In genomic region chr12:96365604-96366230, GRCh38 we compare ENCODE assay signal across 26 cellular contexts. TPM values are rescaled to one million over a fixed set of nuclear protein-coding genes. Genes with fewer than 3 reads are reported as not detected.
DNase-seq lines count a peak whose midpoint lies in the region; ATAC-seq and TF ChIP-seq lines count a peak whose summit lies in the region.
"Had no signal": no experiment of that assay in that cellular context is flagged by ENCODE, and none has a peak within 500 bp of the region (broad histone marks: within the 10 kb centered on the region; RNA-seq: fewer than 3 reads in every experiment).

No MANE protein-coding gene starts in this region.

- peaks cover 8% of the 10 kb centered on the region for H3K4me1 ChIP-seq in IMR-90 (ENCODE audit: control insufficient read depth, insufficient read depth, low read length)
- H3K4me1 ChIP-seq: SJCRH30 had no signal

- no TSS peak for BruUV-seq in IMR-90 (replicated peaks; lab: Mats Ljungman, UMichigan)

- no peak for TF ChIP-seq RAD21 in IMR-90 (IDR thresholded peaks at IDR 0.05; ENCODE audit: low read length)

- H3K9me3 ChIP-seq in IMR-90 (ENCODE audit: control insufficient read depth, insufficient read depth, low read length): no peaks in the 10 kb centered on the region
- H3K9me3 ChIP-seq: SJCRH30, thyroid gland had no signal

- no peak overlapping the region for H2BK120ac ChIP-seq in IMR-90 (ENCODE audit: low read depth, low read length)

- H3K4me3 ChIP-seq in AG10803 (ENCODE audit: low read length) (no peak overlapping the region), IMR-90 (ENCODE audit: insufficient read depth, low read depth, low read length) (no peak overlapping the region)
- H3K4me3 ChIP-seq: lung, SJCRH30, thyroid gland had no signal

- intact Hi-C loops in IMR-90 (cut with micrococcal nuclease) (no loop called here), natural killer cell (cut with micrococcal nuclease) (no loop called here)

- DNase-seq in AG10803 (ENCODE audit: low read depth): peak; percentile 46
- DNase-seq in IMR-90: no peak
- no peak for DNase-seq in endothelial cell (ENCODE audit: low spot score)
- DNase-seq in natural killer cell: no peak
- DNase-seq in NCI-H1417 (lab: John Stamatoyannopoulos, UW): no peak
- no peak for DNase-seq in OCI-M1 (lab: John Stamatoyannopoulos, UW)
- DNase-seq in 8988T: no peak
- no peak for DNase-seq in NK-92 (lab: John Stamatoyannopoulos, UW; ENCODE audit: unreplicated experiment)
- DNase-seq: activated CD8-positive, alpha-beta T cell treated with anti-CD3 and anti-CD28 coated beads for 36 hours; anterior cingulate cortex; CD8-positive, alpha-beta memory T cell; DMS 273 treated with DMSO at 0.1 percent for 48 hours; glutamatergic neuron; H9; NCI-H1105 treated with DMSO at 0.1 percent for 48 hours; NCI-H2029 treated with DMSO at 0.1 percent for 48 hours; NCI-H226; NCI-H69; SJCRH30; thyroid gland had no signal

- H4K20me1 ChIP-seq in IMR-90 (ENCODE audit: insufficient read depth, low read length): peaks cover 71% of the 10 kb centered on the region

- no peaks in the 10 kb centered on the region for H3K27me3 ChIP-seq in IMR-90 (ENCODE audit: control insufficient read depth, insufficient read depth, low read length)
- H3K27me3 ChIP-seq: SJCRH30, thyroid gland had no signal

- H2AFZ ChIP-seq in IMR-90 (replicated peaks; ENCODE audit: low read length, poor library complexity): no peak overlapping the region

- no peaks in the 10 kb centered on the region; the same call in 1 of the 2 replicates for H3K9me1 ChIP-seq in IMR-90 (ENCODE audit: insufficient read depth, low read length)

- H3K14ac ChIP-seq in IMR-90 (replicated peaks; ENCODE audit: low read depth, low read length): no peak overlapping the region

- H3K4me1 Mint-ChIP-seq in endothelial cell (ENCODE audit: unreplicated experiment) (peaks cover 60% of the 10 kb centered on the region), natural killer cell (peaks cover 66 to 67% of the 10 kb centered on the region in 2 donors)

- no CpG with 5 or more reads among the region's 2 CpGs for WGBS in IMR-90 (ENCODE audit: extremely low coverage in 2 of 2, insufficient read length in 1 of 2), 2 experiments

- H3K36me3 ChIP-seq in IMR-90 (ENCODE audit: control insufficient read depth, insufficient read depth, low read length): 0 out of 2 replicates have a peak, but pooled peaks cover 1% of the 10 kb centered on the region
- H3K36me3 ChIP-seq: SJCRH30, thyroid gland had no signal

- H3K4me2 ChIP-seq in IMR-90 (ENCODE audit: low read depth, low read length): no peak overlapping the region

- H3K9ac ChIP-seq in IMR-90 (ENCODE audit: low read depth, low read length): no peak overlapping the region

- H2BK15ac ChIP-seq in IMR-90 (ENCODE audit: low read depth, low read length): no peak overlapping the region

- H3K4me3 Mint-ChIP-seq in endothelial cell (ENCODE audit: unreplicated experiment) (no peak overlapping the region), natural killer cell (peak overlapping the region; percentile 31)
- H3K4me3 Mint-ChIP-seq: activated CD8-positive, alpha-beta T cell treated with anti-CD3 and anti-CD28 coated beads for 36 hours; activated naive CD4-positive, alpha-beta T cell treated with anti-CD3 and anti-CD28 coated beads, Interleukin-2, amount 50 U/mL, for 24 hours; B cell; H9; stimulated activated naive CD8-positive, alpha-beta T cell treated with anti-CD3 and anti-CD28 coated beads, Interleukin-15, Interleukin-2, amounts not matched to agents 100 ng/mL and 50 ng/mL, for 24 hours had no signal

- no peak overlapping the region for H2AK5ac ChIP-seq in IMR-90 (ENCODE audit: low read depth, low read length)

- H2BK20ac ChIP-seq in IMR-90 (ENCODE audit: low read depth, low read length): no peak overlapping the region

- H4K5ac ChIP-seq in IMR-90 (ENCODE audit: low read depth, low read length): no peak overlapping the region

- H3K4ac ChIP-seq in IMR-90 (ENCODE audit: low read depth, low read length): no peak overlapping the region

- dilution Hi-C loops in IMR-90 (cut with HindIII; ENCODE audit: low sequenced_read_pairs, unreplicated experiment): no loop called here

- no peak overlapping the region for H2AK9ac ChIP-seq in IMR-90 (replicated peaks; ENCODE audit: low read depth, low read length, poor library complexity)

- no peak overlapping the region for H4K91ac ChIP-seq in IMR-90 (ENCODE audit: insufficient read depth, low read depth, low read length)

- no peak overlapping the region for H2BK5ac ChIP-seq in IMR-90 (ENCODE audit: low read depth, low read length, poor library complexity, severe bottlenecking)

- no peaks in the 10 kb centered on the region for H3K9me3 Mint-ChIP-seq in endothelial cell (ENCODE audit: unreplicated experiment)
- H3K9me3 Mint-ChIP-seq in natural killer cell: no peaks in the 10 kb centered on the region
- H3K9me3 Mint-ChIP-seq: activated CD8-positive, alpha-beta T cell treated with anti-CD3 and anti-CD28 coated beads for 36 hours; activated naive CD4-positive, alpha-beta T cell treated with anti-CD3 and anti-CD28 coated beads, Interleukin-2, amount 50 U/mL, for 24 hours; activated T-helper 2 cell treated with anti-CD3 and anti-CD28 coated beads, Interferon-gamma antibody, Interleukin-2, Interleukin-4, amounts not matched to agents 10 μg/mL and 5 μg/mL and 100 μg/mL, durations not matched to agents 14 hours and 24 hours and 36 hours; CD8-positive, alpha-beta memory T cell; H9; stimulated activated naive CD8-positive, alpha-beta T cell treated with anti-CD3 and anti-CD28 coated beads, Interleukin-15, Interleukin-2, amounts not matched to agents 100 ng/mL and 50 ng/mL, for 24 hours had no signal

- H3K18ac ChIP-seq in IMR-90 (ENCODE audit: low read depth, low read length): no peak overlapping the region; the same call in 1 of the 2 replicates

- in situ Hi-C loops in IMR-90 (cut with MboI; ENCODE audit: low sequenced_read_pairs): no loop called here

- H3K27ac Mint-ChIP-seq in endothelial cell (ENCODE audit: unreplicated experiment) (peak overlapping the region; percentile 36), natural killer cell (peak overlapping the region in 1 of 2 donors; percentile 71)
- H3K27ac Mint-ChIP-seq: activated CD8-positive, alpha-beta T cell treated with anti-CD3 and anti-CD28 coated beads for 36 hours; activated naive CD4-positive, alpha-beta T cell treated with anti-CD3 and anti-CD28 coated beads, Interleukin-2, amount 50 U/mL, for 24 hours; activated T-helper 2 cell treated with anti-CD3 and anti-CD28 coated beads, Interferon-gamma antibody, Interleukin-2, Interleukin-4, amounts not matched to agents 10 μg/mL and 5 μg/mL and 100 μg/mL, durations not matched to agents 14 hours and 24 hours and 36 hours; B cell; progenitor cell of endocrine pancreas; stimulated activated naive CD8-positive, alpha-beta T cell treated with anti-CD3 and anti-CD28 coated beads, Interleukin-15, Interleukin-2, amounts not matched to agents 100 ng/mL and 50 ng/mL, for 24 hours had no signal

- no peak overlapping the region for H4K8ac ChIP-seq in IMR-90 (ENCODE audit: low read depth in 2 of 2, low read length in 2 of 2)

- POLR2A ChIA-PET in IMR-90 (lab: Charles Lee; ENCODE audit: unreplicated experiment): no interaction called here

- H3K27ac ChIP-seq in IMR-90 (ENCODE audit: insufficient read depth, low read length): no peak overlapping the region
- H3K27ac ChIP-seq: SJCRH30, thyroid gland had no signal

- H3K23ac ChIP-seq in IMR-90 (ENCODE audit: low read depth, low read length): no peak overlapping the region

- TF ChIP-seq POLR2A in IMR-90 (IDR thresholded peaks at IDR 0.05; ENCODE audit: low read depth, low read length): no peak

- H3K27me3 Mint-ChIP-seq in endothelial cell (ENCODE audit: unreplicated experiment): no peaks in the 10 kb centered on the region
- no peaks in the 10 kb centered on the region for H3K27me3 Mint-ChIP-seq in natural killer cell (ENCODE audit: low read depth in 2 of 2)
- H3K27me3 Mint-ChIP-seq: activated CD8-positive, alpha-beta T cell treated with anti-CD3 and anti-CD28 coated beads for 36 hours; activated naive CD4-positive, alpha-beta T cell treated with anti-CD3 and anti-CD28 coated beads, Interleukin-2, amount 50 U/mL, for 24 hours; B cell; CD8-positive, alpha-beta memory T cell; progenitor cell of endocrine pancreas; stimulated activated naive CD8-positive, alpha-beta T cell treated with anti-CD3 and anti-CD28 coated beads, Interleukin-15, Interleukin-2, amounts not matched to agents 100 ng/mL and 50 ng/mL, for 24 hours had no signal

- peaks cover 3 to 68% of the 10 kb centered on the region in 2 experiments; a peak in 3 of 4 replicates for H3K79me1 ChIP-seq in IMR-90 (ENCODE audit: low read depth in 1 of 2, low read length in 2 of 2)

- H3K56ac ChIP-seq in IMR-90 (ENCODE audit: extremely low read depth, insufficient read depth, low read length): no peak overlapping the region

- H3K36me3 Mint-ChIP-seq in endothelial cell (ENCODE audit: low read depth, unreplicated experiment) (peaks cover 16% of the 10 kb centered on the region), natural killer cell (no peaks in the 10 kb centered on the region)

- CTCF ChIA-PET in IMR-90 (lab: Yijun Ruan, JAX): interaction anchor here (1.0 to 1.3 kb wide), 2 partner anchors 36 to 83 kb away, joined by 3 to 5 read pairs; no protein-coding TSS in a partner anchor

- TF ChIP-seq CTCF in AG10803 (conservative IDR thresholded peaks at IDR 0.05; ENCODE audit: low read length) (no peak), IMR-90 (conservative IDR thresholded peaks at IDR 0.05; ENCODE audit: low read depth, low read length) (no peak), endothelial cell (IDR thresholded peaks at IDR 0.05; ENCODE audit: unreplicated experiment) (no peak), natural killer cell (IDR thresholded peaks at IDR 0.05) (no peak)

- ATAC-seq in IMR-90 (ENCODE audit: low read depth) (peak; percentile 16), natural killer cell (no peak)
- ATAC-seq: activated CD8-positive, alpha-beta T cell treated with anti-CD3 and anti-CD28 coated beads for 36 hours had no signal

TF ChIP-seq in IMR-90, 13 proteins besides CTCF, POLR2A, EP300 and RAD21 (continues in another document):
- TF ChIP-seq MAZ (IDR thresholded peaks at IDR 0.05; ENCODE audit: borderline replicate concordance, low read depth, low read length) (no peak), USF2 (IDR thresholded peaks at IDR 0.05; ENCODE audit: low read depth, low read length) (no peak), SMC3 (IDR thresholded peaks at IDR 0.05; ENCODE audit: low read depth, low read length) (no peak)

RNA-seq across cellular contexts. Expression of gene CDK17, which starts 34.5 kb away (rescaled TPM):
- total RNA-seq in IMR-90 (2012; rRNA removed): 50.2 and 58.9 TPM in 2 replicates
- polyA plus RNA-seq in IMR-90 (2012; rRNA removed): 14.5 and 15.4 TPM in 2 replicates
- 6.0 and 8.4 TPM in 2 replicates for polyA plus RNA-seq in IMR-90 (2012; cell fraction: cytosol; rRNA removed)
- 8.1 and 41.6 TPM in 2 replicates for polyA plus RNA-seq in IMR-90 (2012; cell fraction: nucleus; rRNA removed; ENCODE audit: low replicate concordance)
- 112 TPM for total RNA-seq in endothelial cell (ENCODE audit: unreplicated experiment)
- 100 to 1,000 TPM; 199 to 234 (median 232) TPM for total RNA-seq in natural killer cell
